Comparison of ENCODE assay signal across 9 cellular contexts in the genomic region with DNA sequence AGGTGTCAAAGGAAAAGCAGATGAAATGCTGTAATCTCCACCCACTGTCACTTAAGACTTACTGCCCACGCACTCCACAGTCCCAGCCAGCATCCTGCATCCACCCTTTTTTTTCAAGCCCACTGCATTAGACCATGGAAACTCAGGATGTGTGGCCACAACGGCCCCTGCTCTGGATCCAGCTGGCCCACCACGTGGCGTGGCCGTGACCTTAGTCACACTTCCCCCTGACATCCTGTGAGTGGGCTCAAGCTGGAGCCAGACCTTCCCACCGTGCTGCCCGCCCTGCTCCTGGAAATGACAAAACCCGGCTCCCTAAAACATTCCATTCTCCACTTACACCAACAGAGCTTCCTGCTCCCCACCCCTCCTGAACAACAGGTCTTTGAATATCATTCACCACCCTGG.
DNase-seq lines count a peak whose midpoint lies in the region; ATAC-seq and TF ChIP-seq lines count a peak whose summit lies in the region.
"Had no signal": no experiment of that assay in that cellular context is flagged by ENCODE, and none has a peak within 500 bp of the region (broad histone marks: within the 10 kb centered on the region; RNA-seq: fewer than 3 reads in every experiment).

No MANE protein-coding gene starts in this region.

- no peaks in the 10 kb centered on the region for H3K27me3 Mint-ChIP-seq in WTC11 (ENCODE audit: low read depth)

- no peak for TF ChIP-seq CTCF in WTC11 (IDR thresholded peaks at IDR 0.05)
- TF ChIP-seq CTCF in psoas muscle (IDR thresholded peaks at IDR 0.05): no peak

- peak overlapping the region; percentile 69 for H3K27ac Mint-ChIP-seq in WTC11

- peak overlapping the region; percentile 23 for H3K27ac ChIP-seq in psoas muscle
- H3K27ac ChIP-seq: neutrophil had no signal

- ATAC-seq in WTC11 (peak; percentile 73), psoas muscle (peak; percentile 19 to 69 (median 58)), HG03095 (IDR thresholded peaks at IDR 0.05; ENCODE audit: unreplicated experiment) (no peak), GM21529 (IDR thresholded peaks at IDR 0.05; ENCODE audit: unreplicated experiment) (no peak), HG03469 (IDR thresholded peaks at IDR 0.05; ENCODE audit: unreplicated experiment) (no peak)

- H3K4me1 Mint-ChIP-seq in WTC11: peaks cover 66% of the 10 kb centered on the region

- H3K36me3 ChIP-seq in psoas muscle (ENCODE audit: insufficient read depth in 1 of 2, low read depth in 1 of 2): no peaks in the 10 kb centered on the region
- H3K36me3 ChIP-seq: neutrophil had no signal

- peaks cover 27% of the 10 kb centered on the region for H3K36me3 Mint-ChIP-seq in WTC11

- WGBS in psoas muscle, 3 donors: 12 to 36% (median 17%) methylated on average over 8 of the region's 8 CpGs

- H3K9me3 Mint-ChIP-seq in WTC11: peaks cover 8% of the 10 kb centered on the region; the same call in 1 of the 2 replicates

- POLR2A ChIA-PET in WTC11 (lab: Charles Lee): no interaction called here

- CTCF ChIA-PET in WTC11 (lab: Charles Lee): interaction anchor here (1.5 kb wide), 1 partner anchor 466 kb away, joined by 3 read pairs; no protein-coding TSS in a partner anchor

- H3K4me1 ChIP-seq in psoas muscle: no peaks in the 10 kb centered on the region

- no peaks in the 10 kb centered on the region for H3K9me3 ChIP-seq in psoas muscle
- H3K9me3 ChIP-seq: neutrophil had no signal

- H3K27me3 ChIP-seq in psoas muscle (ENCODE audit: insufficient read depth in 3 of 3, low read length in 2 of 3): peaks cover 0 to 40% (median 0%) of the 10 kb centered on the region in 3 donors
- H3K27me3 ChIP-seq: neutrophil had no signal

- peak; percentile 63 for DNase-seq in HCEC 1CT
- DNase-seq in WTC11 (ENCODE audit: low spot score): no peak
- peak; percentile 43 for DNase-seq in glomerular visceral epithelial cell (ENCODE audit: extremely low spot score)
- DNase-seq in psoas muscle: peak; percentile 54 to 71
- DNase-seq in mesenteric fat pad (ENCODE audit: low spot score): no peak

- H3K4me3 Mint-ChIP-seq in WTC11: peak overlapping the region; percentile 1

- intact Hi-C loops in psoas muscle (cut with DNase I): no loop called here

- no peak overlapping the region for H3K4me3 ChIP-seq in psoas muscle

TF ChIP-seq in WTC11, 78 proteins besides CTCF, POLR2A, EP300 and RAD21:
- no peak for TF ChIP-seq FOXP1 (CRISPR knock-in tag; IDR thresholded peaks at IDR 0.05; ENCODE audit: borderline replicate concordance)
- no peak for TF ChIP-seq NR3C1 (CRISPR knock-in tag; conservative IDR thresholded peaks at IDR 0.05; ENCODE audit: low read depth)
- TF ChIP-seq, protein P1, sequence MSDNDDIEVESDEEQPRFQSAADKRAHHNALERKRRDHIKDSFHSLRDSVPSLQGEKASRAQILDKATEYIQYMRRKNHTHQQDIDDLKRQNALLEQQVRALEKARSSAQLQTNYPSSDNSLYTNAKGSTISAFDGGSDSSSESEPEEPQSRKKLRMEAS (CRISPR knock-in tag; IDR thresholded peaks at IDR 0.05): no peak
- TF ChIP-seq, protein P2, sequence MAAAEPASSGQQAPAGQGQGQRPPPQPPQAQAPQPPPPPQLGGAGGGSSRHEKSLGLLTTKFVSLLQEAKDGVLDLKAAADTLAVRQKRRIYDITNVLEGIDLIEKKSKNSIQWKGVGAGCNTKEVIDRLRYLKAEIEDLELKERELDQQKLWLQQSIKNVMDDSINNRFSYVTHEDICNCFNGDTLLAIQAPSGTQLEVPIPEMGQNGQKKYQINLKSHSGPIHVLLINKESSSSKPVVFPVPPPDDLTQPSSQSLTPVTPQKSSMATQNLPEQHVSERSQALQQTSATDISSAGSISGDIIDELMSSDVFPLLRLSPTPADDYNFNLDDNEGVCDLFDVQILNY (CRISPR knock-in tag; IDR thresholded peaks at IDR 0.05): no peak
- TF ChIP-seq EMX1 (CRISPR knock-in tag; IDR thresholded peaks at IDR 0.05): no peak
- TF ChIP-seq ELF4 (CRISPR knock-in tag; IDR thresholded peaks at IDR 0.05; ENCODE audit: low read depth): no peak
- no peak for TF ChIP-seq OVOL2 (CRISPR knock-in tag; IDR thresholded peaks at IDR 0.05; ENCODE audit: borderline replicate concordance)
- no peak for TF ChIP-seq CREM (CRISPR knock-in tag; IDR thresholded peaks at IDR 0.05)
- no peak for TF ChIP-seq ATF2 (CRISPR knock-in tag; IDR thresholded peaks at IDR 0.05; ENCODE audit: borderline replicate concordance, low read depth)
- TF ChIP-seq GRHL2 (CRISPR knock-in tag; IDR thresholded peaks at IDR 0.05; ENCODE audit: insufficient replicate concordance, severe bottlenecking): no peak
- TF ChIP-seq, protein P3, sequence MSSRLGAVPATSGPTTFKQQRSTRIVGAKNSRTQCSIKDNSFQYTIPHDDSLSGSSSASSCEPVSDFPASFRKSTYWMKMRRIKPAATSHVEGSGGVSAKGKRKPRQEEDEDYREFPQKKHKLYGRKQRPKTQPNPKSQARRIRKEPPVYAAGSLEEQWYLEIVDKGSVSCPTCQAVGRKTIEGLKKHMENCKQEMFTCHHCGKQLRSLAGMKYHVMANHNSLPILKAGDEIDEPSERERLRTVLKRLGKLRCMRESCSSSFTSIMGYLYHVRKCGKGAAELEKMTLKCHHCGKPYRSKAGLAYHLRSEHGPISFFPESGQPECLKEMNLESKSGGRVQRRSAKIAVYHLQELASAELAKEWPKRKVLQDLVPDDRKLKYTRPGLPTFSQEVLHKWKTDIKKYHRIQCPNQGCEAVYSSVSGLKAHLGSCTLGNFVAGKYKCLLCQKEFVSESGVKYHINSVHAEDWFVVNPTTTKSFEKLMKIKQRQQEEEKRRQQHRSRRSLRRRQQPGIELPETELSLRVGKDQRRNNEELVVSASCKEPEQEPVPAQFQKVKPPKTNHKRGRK (CRISPR knock-in tag; IDR thresholded peaks at IDR 0.05; ENCODE audit: borderline replicate concordance): no peak
- TF ChIP-seq ETV6 (CRISPR knock-in tag; IDR thresholded peaks at IDR 0.05): no peak
- TF ChIP-seq NFATC4 (CRISPR knock-in tag; IDR thresholded peaks at IDR 0.05): no peak
- TF ChIP-seq SP1 (CRISPR knock-in tag; conservative IDR thresholded peaks at IDR 0.05): no peak
- TF ChIP-seq TEAD1 (CRISPR knock-in tag; IDR thresholded peaks at IDR 0.05): no peak

Comparison
In these comparisons a context has a peak if more than half of its experiments do, and no peak if none do; other contexts are left out.
1. DNase-seq: peak in HCEC 1CT (single experiment), glomerular visceral epithelial cell (single experiment) and psoas muscle (2 of 2); none in WTC11 (single experiment) and mesenteric fat pad (single experiment).
2. ATAC-seq: peak in WTC11 (single experiment) and psoas muscle (4 of 4); none in HG03095 (single experiment), GM21529 (single experiment) and HG03469 (single experiment).